Comparison of ENCODE assay signal across 15 cellular contexts in the genomic region with DNA sequence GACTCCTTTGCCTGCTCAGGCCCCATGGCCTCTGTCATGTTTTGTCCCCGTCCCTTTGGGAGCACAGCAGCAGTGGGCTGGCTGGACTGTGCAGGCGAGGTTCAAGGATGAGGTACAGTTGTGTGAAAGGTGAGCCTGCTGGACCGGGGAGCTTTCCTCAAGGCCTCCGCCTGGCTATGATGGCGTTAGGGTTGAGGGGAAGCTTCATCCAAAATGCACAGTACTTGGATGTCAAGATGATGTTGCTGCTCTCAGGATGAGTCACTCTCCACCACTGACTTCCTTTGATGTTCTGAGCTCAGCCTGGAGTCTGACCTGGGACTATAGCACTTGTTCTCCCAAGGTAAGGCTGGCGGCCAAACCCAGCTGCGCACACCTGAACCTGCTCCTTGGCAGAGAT.
A peak's percentile ranks its signal among the peaks of the same experiment; 100 is the strongest.
DNase-seq lines count a peak whose midpoint lies in the region; ATAC-seq, FAIRE-seq and TF ChIP-seq lines count a peak whose summit lies in the region.
"Had no signal": no experiment of that assay in that cellular context is flagged by ENCODE, and none has a peak within 500 bp of the region (broad histone marks: within the 10 kb centered on the region; RNA-seq: fewer than 3 reads in every experiment).

No MANE protein-coding gene starts in this region.

- FAIRE-seq in urothelium cell line (lab: Jason Lieb, UNC), result no peak

- no peaks in the 10 kb centered on the region for H3F3A ChIP-seq in PC-3 (ENCODE audit: low read length, unreplicated experiment)

- H2AFZ ChIP-seq in PC-3 (ENCODE audit: low read length), result no peak overlapping the region
- H2AFZ ChIP-seq in mammary epithelial cell (ENCODE audit: low read depth, low read length), result no peak overlapping the region

- intact Hi-C loops in cardiac septum (cut with DNase I) (no loop called here), left cardiac atrium (cut with DNase I) (no loop called here), PC-3 (cut with micrococcal nuclease) (loop anchor here (10.0 kb wide), 1 partner anchor 510 kb away; no protein-coding TSS in a partner anchor), mammary epithelial cell (cut with micrococcal nuclease) (no loop called here), left ventricle myocardium inferior (cut with micrococcal nuclease) (no loop called here)

- CTCF ChIA-PET in PC-3 (lab: Charles Lee) (no interaction called here), mammary epithelial cell (lab: Charles Lee; ENCODE audit: low non-redundant PET) (no interaction called here)

- H3K36me3 ChIP-seq in PC-3 (ENCODE audit: low read depth, low read length) (no peaks in the 10 kb centered on the region), mammary epithelial cell (ENCODE audit: insufficient read depth, low read length) (no peaks in the 10 kb centered on the region), left ventricle myocardium inferior (no peaks in the 10 kb centered on the region)
- H3K36me3 ChIP-seq: BE2C, gastroesophageal sphincter had no signal

- DNase-seq in cardiac septum (ENCODE audit: low spot score), result peak; percentile 24
- no peak for DNase-seq in left cardiac atrium
- peak; percentile 57 for DNase-seq in PC-3
- DNase-seq in mammary epithelial cell, result peak; percentile 27
- peak; percentile 17 for DNase-seq in urothelium cell line (ENCODE audit: low spot score)
- no peak for DNase-seq in activated gamma-delta T cell treated with Interleukin-2 at 50 U/mL for 16 hours
- no peak for DNase-seq in left ventricle myocardium inferior
- DNase-seq: BE2C, EL, left ventricle myocardium superior, NCI-H1092, NCI-H774 had no signal

- ATAC-seq in left cardiac atrium (no peak), PC-3 (peak; percentile 8; the same call in 1 of the 2 replicates), GM19324 (IDR thresholded peaks at IDR 0.05; ENCODE audit: low FRiP score, unreplicated experiment) (no peak)
- ATAC-seq: gastroesophageal sphincter, left ventricle myocardium superior had no signal

- POLR2A ChIA-PET in PC-3 (lab: Charles Lee; ENCODE audit: unreplicated experiment), result no interaction called here

- no peak overlapping the region for H3K27ac ChIP-seq in PC-3 (ENCODE audit: low read length)
- no peak overlapping the region for H3K27ac ChIP-seq in mammary epithelial cell (ENCODE audit: insufficient read depth, low read depth, low read length)
- no peak overlapping the region for H3K27ac ChIP-seq in left ventricle myocardium inferior (replicated peaks)
- H3K27ac ChIP-seq: dorsolateral prefrontal cortex, gastroesophageal sphincter had no signal

- dilution Hi-C loops in mammary epithelial cell (cut with HindIII; ENCODE audit: low sequenced_read_pairs), result no loop called here

- BruUV-seq in PC-3 (replicated peaks; lab: Mats Ljungman, UMichigan), result no TSS peak
- BruUV-seq in mammary epithelial cell (replicated peaks; lab: Mats Ljungman, UMichigan), result no TSS peak

- peaks cover 34% of the 10 kb centered on the region for H3K4me1 ChIP-seq in PC-3 (ENCODE audit: insufficient read depth, low read length)
- peaks cover 33% of the 10 kb centered on the region for H3K4me1 ChIP-seq in mammary epithelial cell (ENCODE audit: insufficient read depth, low read length)
- H3K4me1 ChIP-seq in left ventricle myocardium inferior, result no peaks in the 10 kb centered on the region
- H3K4me1 ChIP-seq: BE2C, gastroesophageal sphincter had no signal

- no peaks in the 10 kb centered on the region for H3K9me2 ChIP-seq in PC-3 (replicated peaks; ENCODE audit: low read length)

- H3K79me2 ChIP-seq in PC-3 (ENCODE audit: low read length) (no peaks in the 10 kb centered on the region), mammary epithelial cell (ENCODE audit: insufficient read depth, low read length) (no peaks in the 10 kb centered on the region)

- 72% methylated on average over 7 of the region's 7 CpGs for WGBS in mammary epithelial cell (ENCODE audit: low coverage, missing lambda C conversion rate)

- no peak overlapping the region for H3K4me3 ChIP-seq in PC-3 (ENCODE audit: low read length)
- H3K4me3 ChIP-seq in mammary epithelial cell (replicated peaks in 1 of 3; ENCODE audit: insufficient read depth in 1 of 3, low read depth in 2 of 3, low read length in 3 of 3), result no peak overlapping the region
- H3K4me3 ChIP-seq in left ventricle myocardium inferior, result no peak overlapping the region
- H3K4me3 ChIP-seq: dorsolateral prefrontal cortex, gastroesophageal sphincter had no signal

- H3K27me3 ChIP-seq in PC-3 (ENCODE audit: low read length) (no peaks in the 10 kb centered on the region), mammary epithelial cell (ENCODE audit: insufficient read depth, low read length) (no peaks in the 10 kb centered on the region), left ventricle myocardium inferior (ENCODE audit: low read depth) (peaks cover 59% of the 10 kb centered on the region)

- H3K9ac ChIP-seq in PC-3 (ENCODE audit: low read length) (no peak overlapping the region), mammary epithelial cell (ENCODE audit: insufficient read depth, low read length) (no peak overlapping the region)

- H4K20me1 ChIP-seq in PC-3 (ENCODE audit: low read length) (no peaks in the 10 kb centered on the region), mammary epithelial cell (ENCODE audit: insufficient read depth, low read length) (no peaks in the 10 kb centered on the region)

- H3K9me3 ChIP-seq in PC-3 (ENCODE audit: low read length) (no peaks in the 10 kb centered on the region), mammary epithelial cell (replicated peaks; ENCODE audit: insufficient read depth, low read length) (no peaks in the 10 kb centered on the region), left ventricle myocardium inferior (replicated peaks) (no peaks in the 10 kb centered on the region)
- H3K9me3 ChIP-seq: BE2C, gastroesophageal sphincter had no signal

- TF ChIP-seq CTCF in PC-3 (conservative IDR thresholded peaks at IDR 0.05; ENCODE audit: low read depth, low read length), result no peak
- no peak for TF ChIP-seq CTCF in mammary epithelial cell (conservative IDR thresholded peaks at IDR 0.05 in 1 of 2, IDR thresholded peaks at IDR 0.05 in 1 of 2; ENCODE audit: extremely low read depth in 1 of 2, insufficient read depth in 1 of 2, low read depth in 1 of 2, low read length in 2 of 2)
- TF ChIP-seq CTCF in left ventricle myocardium inferior (IDR thresholded peaks at IDR 0.05; ENCODE audit: borderline replicate concordance), result no peak

- H3K4me2 ChIP-seq in PC-3 (ENCODE audit: low read length), result no peak overlapping the region
- no peak overlapping the region for H3K4me2 ChIP-seq in mammary epithelial cell (ENCODE audit: insufficient read depth, low read depth, low read length)

- in situ Hi-C loops in mammary epithelial cell (cut with MboI; ENCODE audit: low sequenced_read_pairs in 2 of 2), result no loop called here

Comparison
In these comparisons a context has a peak if more than half of its experiments do, and no peak if none do; other contexts are left out.
1. DNase-seq: peak in cardiac septum (single experiment), PC-3 (single experiment), mammary epithelial cell (single experiment) and urothelium cell line (single experiment); none in left cardiac atrium (single experiment), activated gamma-delta T cell treated with Interleukin-2 at 50 U/mL for 16 hours (single experiment) and left ventricle myocardium inferior (single experiment).